In the genomic region with DNA sequence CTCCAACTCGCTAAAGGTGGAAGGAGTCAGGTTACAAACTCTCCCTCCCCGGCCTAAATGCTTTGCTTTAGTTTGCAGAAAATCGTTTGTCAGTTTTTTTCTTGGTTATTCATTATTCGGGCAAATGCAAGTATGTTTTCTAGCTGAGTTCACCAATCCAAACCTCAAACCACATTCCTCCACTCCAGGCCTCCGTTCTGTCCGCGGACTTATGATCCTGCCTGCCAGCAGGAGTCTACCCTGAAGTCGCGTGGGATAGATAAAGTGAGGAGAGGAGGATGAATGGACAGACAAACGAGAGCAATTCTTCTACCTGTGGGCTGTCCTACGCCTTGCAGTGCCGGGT, we compare ENCODE assay signal across 8 cellular contexts. TPM values are rescaled to one million over a fixed set of nuclear protein-coding genes. Genes with fewer than 3 reads are reported as not detected.
DNase-seq lines count a peak whose midpoint lies in the region; ATAC-seq and TF ChIP-seq lines count a peak whose summit lies in the region.

No MANE protein-coding gene starts in this region.

- no peak for ATAC-seq in HG03565 (IDR thresholded peaks at IDR 0.05; ENCODE audit: unreplicated experiment)

- peaks cover 90% of the 10 kb centered on the region for H3K4me1 ChIP-seq in left ventricle myocardium inferior
- peaks cover 35% of the 10 kb centered on the region for H3K4me1 ChIP-seq in adipocyte (ENCODE audit: control insufficient read depth, insufficient read depth, low read length)

- peaks cover 38% of the 10 kb centered on the region for H3K36me3 ChIP-seq in left ventricle myocardium inferior
- H3K36me3 ChIP-seq in adipocyte (ENCODE audit: control insufficient read depth, insufficient read depth, low read length, severe bottlenecking): peaks cover 36% of the 10 kb centered on the region

- peak overlapping the region; percentile 96 to 98 (median 97) for H3K4me3 Mint-ChIP-seq in immature natural killer cell
- H3K4me3 Mint-ChIP-seq in stimulated activated naive CD8-positive, alpha-beta T cell treated with anti-CD3 and anti-CD28 coated beads, Interleukin-15, Interleukin-2, amounts not matched to agents 100 ng/mL and 50 ng/mL, for 24 hours: peak overlapping the region; percentile 55

- H3K27ac ChIP-seq in left ventricle myocardium inferior (replicated peaks): peak overlapping the region; percentile 99

- peaks cover 67 to 72% of the 10 kb centered on the region in 2 donors for H3K4me1 Mint-ChIP-seq in immature natural killer cell
- peaks cover 37% of the 10 kb centered on the region for H3K4me1 Mint-ChIP-seq in stimulated activated naive CD8-positive, alpha-beta T cell treated with anti-CD3 and anti-CD28 coated beads, Interleukin-15, Interleukin-2, amounts not matched to agents 100 ng/mL and 50 ng/mL, for 24 hours (ENCODE audit: low read depth)

- TF ChIP-seq CTCF in left ventricle myocardium inferior (IDR thresholded peaks at IDR 0.05; ENCODE audit: borderline replicate concordance): no peak
- no peak for TF ChIP-seq CTCF in GM13976 (IDR thresholded peaks at IDR 0.05; ENCODE audit: borderline replicate concordance, control extremely low read depth, extremely low read depth, insufficient read depth, missing control alignments)

- DNase-seq in left ventricle myocardium inferior (no peak), cardiac septum (ENCODE audit: low spot score) (no peak), adipocyte (ENCODE audit: low read depth) (peak; percentile 53), immature natural killer cell (peak in 1 of 3 donors; percentile 33), GM13976 (ENCODE audit: low spot score) (no peak)
- DNase-seq in stimulated activated CD4-positive, alpha-beta T cell treated with anti-CD3 and anti-CD28 coated beads, Interleukin-2, amount 100 ng/mL, for 48 hours: no peak

- H3K9me3 ChIP-seq in left ventricle myocardium inferior (replicated peaks) (no peaks in the 10 kb centered on the region), adipocyte (ENCODE audit: control insufficient read depth, low read length) (no peaks in the 10 kb centered on the region)

- peak overlapping the region; percentile 96 for H3K9ac ChIP-seq in adipocyte (ENCODE audit: low read length)

- H3K4me3 ChIP-seq in left ventricle myocardium inferior (peak overlapping the region; percentile 94), adipocyte (ENCODE audit: low read length) (peak overlapping the region; percentile 95)

- peaks cover 31 to 45% (median 36%) of the 10 kb centered on the region in 3 donors for H3K36me3 Mint-ChIP-seq in immature natural killer cell
- H3K36me3 Mint-ChIP-seq in stimulated activated naive CD8-positive, alpha-beta T cell treated with anti-CD3 and anti-CD28 coated beads, Interleukin-15, Interleukin-2, amounts not matched to agents 100 ng/mL and 50 ng/mL, for 24 hours (ENCODE audit: low read depth): no peaks in the 10 kb centered on the region

- H3K27ac Mint-ChIP-seq in immature natural killer cell: peak overlapping the region; percentile 81 to 96 (median 90)
- no peak overlapping the region for H3K27ac Mint-ChIP-seq in stimulated activated naive CD8-positive, alpha-beta T cell treated with anti-CD3 and anti-CD28 coated beads, Interleukin-15, Interleukin-2, amounts not matched to agents 100 ng/mL and 50 ng/mL, for 24 hours

- peaks cover 13 to 31% (median 26%) of the 10 kb centered on the region in 3 donors for H3K27me3 Mint-ChIP-seq in immature natural killer cell (ENCODE audit: low read depth in 3 of 3)
- peaks cover 78% of the 10 kb centered on the region for H3K27me3 Mint-ChIP-seq in stimulated activated naive CD8-positive, alpha-beta T cell treated with anti-CD3 and anti-CD28 coated beads, Interleukin-15, Interleukin-2, amounts not matched to agents 100 ng/mL and 50 ng/mL, for 24 hours

- intact Hi-C loops in left ventricle myocardium inferior (cut with micrococcal nuclease) (no loop called here), cardiac septum (cut with DNase I) (loop anchor here (2.0 to 10.0 kb wide), 5 partner anchors 47 to 1791 kb away; no protein-coding TSS in a partner anchor)

- peaks cover 0 to 3% (median 0%) of the 10 kb centered on the region in 6 donors for H3K9me3 Mint-ChIP-seq in immature natural killer cell
- no peaks in the 10 kb centered on the region for H3K9me3 Mint-ChIP-seq in stimulated activated naive CD8-positive, alpha-beta T cell treated with anti-CD3 and anti-CD28 coated beads, Interleukin-15, Interleukin-2, amounts not matched to agents 100 ng/mL and 50 ng/mL, for 24 hours

- in situ Hi-C loops in GM13976 (cut with MboI; ENCODE audit: low sequenced_read_pairs, unreplicated experiment): loop anchor here (25.0 kb wide), 2 partner anchors 868 to 1893 kb away; no protein-coding TSS in a partner anchor

- H3K27me3 ChIP-seq in left ventricle myocardium inferior (ENCODE audit: low read depth) (no peaks in the 10 kb centered on the region), adipocyte (replicated peaks; ENCODE audit: control insufficient read depth, insufficient read depth, low read length) (no peaks in the 10 kb centered on the region)

RNA-seq across cellular contexts. Expression of a gene that starts 1.3 kb away (rescaled TPM):
- total RNA-seq in left ventricle myocardium inferior (56.7 TPM), cardiac septum (92.5 TPM)
- polyA plus RNA-seq in immature natural killer cell: 10 to 100 TPM in 2 of 3 donors, 1 to 10 TPM in 1; 8.7 to 34.2 (median 23.9) TPM
